Comparison of ENCODE assay signal across 1 cellular context in the genomic region with DNA sequence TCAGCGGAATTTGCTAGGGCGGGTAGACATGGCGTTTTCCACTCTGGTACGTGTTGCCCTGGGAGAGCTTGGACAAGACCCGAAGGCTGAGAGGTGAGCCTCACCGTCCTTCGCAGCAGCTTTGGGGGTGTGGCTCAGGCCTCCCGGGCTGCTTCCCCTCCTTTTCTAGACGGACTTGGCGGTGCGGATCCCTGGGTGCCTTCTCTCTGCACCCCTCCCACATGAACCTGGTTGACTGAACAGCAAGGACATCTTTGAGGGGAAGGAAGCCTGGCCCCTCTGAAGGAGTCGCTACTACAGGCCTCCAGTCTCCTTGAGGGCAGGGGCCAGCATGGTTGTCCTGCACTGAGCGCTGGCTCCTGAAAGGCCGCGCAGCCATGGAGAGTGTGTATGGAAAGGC.
TF ChIP-seq lines count a peak whose summit lies in the region.

No MANE protein-coding gene starts in this region.

TF ChIP-seq in H1, 55 proteins besides CTCF, POLR2A, EP300 and RAD21:
- TF ChIP-seq FOSL1 (IDR thresholded peaks at IDR 0.05; ENCODE audit: insufficient read depth, low read depth, low read length) (no peak), SAP30 (IDR thresholded peaks at IDR 0.05; ENCODE audit: insufficient read depth, insufficient replicate concordance, low read length) (no peak), KDM1A (IDR thresholded peaks at IDR 0.05; ENCODE audit: borderline replicate concordance, low read length) (no peak), EZH2 (IDR thresholded peaks at IDR 0.05; ENCODE audit: low read depth, low read length, severe bottlenecking) (no peak)
- TF ChIP-seq, protein P1, sequence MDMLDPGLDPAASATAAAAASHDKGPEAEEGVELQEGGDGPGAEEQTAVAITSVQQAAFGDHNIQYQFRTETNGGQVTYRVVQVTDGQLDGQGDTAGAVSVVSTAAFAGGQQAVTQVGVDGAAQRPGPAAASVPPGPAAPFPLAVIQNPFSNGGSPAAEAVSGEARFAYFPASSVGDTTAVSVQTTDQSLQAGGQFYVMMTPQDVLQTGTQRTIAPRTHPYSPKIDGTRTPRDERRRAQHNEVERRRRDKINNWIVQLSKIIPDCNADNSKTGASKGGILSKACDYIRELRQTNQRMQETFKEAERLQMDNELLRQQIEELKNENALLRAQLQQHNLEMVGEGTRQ (IDR thresholded peaks at IDR 0.05; ENCODE audit: low read length): no peak
- TF ChIP-seq, protein P2, sequence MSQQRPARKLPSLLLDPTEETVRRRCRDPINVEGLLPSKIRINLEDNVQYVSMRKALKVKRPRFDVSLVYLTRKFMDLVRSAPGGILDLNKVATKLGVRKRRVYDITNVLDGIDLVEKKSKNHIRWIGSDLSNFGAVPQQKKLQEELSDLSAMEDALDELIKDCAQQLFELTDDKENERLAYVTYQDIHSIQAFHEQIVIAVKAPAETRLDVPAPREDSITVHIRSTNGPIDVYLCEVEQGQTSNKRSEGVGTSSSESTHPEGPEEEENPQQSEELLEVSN (IDR thresholded peaks at IDR 0.05): no peak
